1 cellular context compared by ENCODE assay signal in the genomic region with DNA sequence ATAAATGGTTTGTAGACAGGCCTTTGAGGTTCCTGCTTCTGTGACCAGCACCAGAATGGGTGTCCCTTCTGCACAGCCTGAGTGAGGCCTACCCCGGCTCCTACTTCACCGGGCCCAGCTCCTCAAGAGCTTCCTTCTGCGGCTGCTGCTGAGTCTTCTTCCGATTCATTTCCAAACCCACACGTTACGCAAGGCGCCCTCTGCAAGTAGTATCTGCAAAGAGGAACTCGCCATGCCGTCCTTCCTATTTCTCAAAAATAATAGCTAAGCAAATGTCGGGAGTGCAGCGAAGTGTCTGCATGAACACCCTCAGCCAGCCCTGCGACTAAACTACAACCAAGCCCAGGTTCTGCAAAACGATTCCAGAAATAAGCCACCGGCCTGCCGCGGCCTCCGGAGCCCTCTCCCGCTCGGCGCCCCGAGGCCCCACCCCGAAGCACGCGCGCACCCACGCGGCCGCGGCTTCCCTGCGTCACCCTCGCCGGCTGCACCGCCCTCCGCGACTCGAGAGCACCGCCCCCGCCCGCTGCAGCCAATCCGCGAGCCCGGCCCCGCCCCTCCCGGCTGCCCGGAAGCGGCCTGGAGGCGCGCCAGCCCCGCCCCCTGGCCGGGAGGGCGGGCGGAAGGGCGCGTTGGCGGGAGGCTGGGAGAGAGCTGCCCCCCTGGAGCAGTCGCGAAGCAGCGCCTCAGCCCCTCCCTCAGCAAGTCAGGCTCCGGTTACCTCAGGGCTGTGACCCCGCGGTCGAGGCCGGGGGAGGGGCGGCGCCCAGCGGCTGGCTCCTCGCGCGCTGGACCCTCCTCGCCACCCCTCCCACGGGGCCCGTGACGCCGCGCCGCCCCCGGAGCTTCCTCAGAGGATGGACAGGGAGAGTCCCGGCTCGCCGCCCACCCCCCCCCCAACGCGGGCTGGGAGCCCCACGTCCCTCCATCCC.
A peak's percentile ranks its signal among the peaks of the same experiment; 100 is the strongest.
TF ChIP-seq lines count a peak whose summit lies in the region.

No MANE protein-coding gene starts in this region.

TF ChIP-seq in IMR-90, 13 proteins besides CTCF, POLR2A, EP300 and RAD21:
- TF ChIP-seq CEBPB (IDR thresholded peaks at IDR 0.05; ENCODE audit: low read depth, low read length) (peak; percentile 93), MAFK (IDR thresholded peaks at IDR 0.05; ENCODE audit: low read depth, low read length) (no peak), MAZ (IDR thresholded peaks at IDR 0.05; ENCODE audit: borderline replicate concordance, low read depth, low read length) (peak; percentile 98), MXI1 (IDR thresholded peaks at IDR 0.05; ENCODE audit: borderline replicate concordance, low read depth, low read length) (peak; percentile 69; the same call in 1 of the 2 replicates), CHD1 (IDR thresholded peaks at IDR 0.05; ENCODE audit: low read depth, low read length) (no peak; the same call in 1 of the 2 replicates), BHLHE40 (IDR thresholded peaks at IDR 0.05; ENCODE audit: low read depth, low read length) (peak; percentile 51; the same call in 1 of the 2 replicates), FOS (IDR thresholded peaks at IDR 0.05; ENCODE audit: low read depth, low read length) (no peak)
- TF ChIP-seq, protein P1, sequence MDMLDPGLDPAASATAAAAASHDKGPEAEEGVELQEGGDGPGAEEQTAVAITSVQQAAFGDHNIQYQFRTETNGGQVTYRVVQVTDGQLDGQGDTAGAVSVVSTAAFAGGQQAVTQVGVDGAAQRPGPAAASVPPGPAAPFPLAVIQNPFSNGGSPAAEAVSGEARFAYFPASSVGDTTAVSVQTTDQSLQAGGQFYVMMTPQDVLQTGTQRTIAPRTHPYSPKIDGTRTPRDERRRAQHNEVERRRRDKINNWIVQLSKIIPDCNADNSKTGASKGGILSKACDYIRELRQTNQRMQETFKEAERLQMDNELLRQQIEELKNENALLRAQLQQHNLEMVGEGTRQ (IDR thresholded peaks at IDR 0.05; ENCODE audit: low read depth, low read length): peak; percentile 42; the same call in 1 of the 2 replicates
